In the genomic region with DNA sequence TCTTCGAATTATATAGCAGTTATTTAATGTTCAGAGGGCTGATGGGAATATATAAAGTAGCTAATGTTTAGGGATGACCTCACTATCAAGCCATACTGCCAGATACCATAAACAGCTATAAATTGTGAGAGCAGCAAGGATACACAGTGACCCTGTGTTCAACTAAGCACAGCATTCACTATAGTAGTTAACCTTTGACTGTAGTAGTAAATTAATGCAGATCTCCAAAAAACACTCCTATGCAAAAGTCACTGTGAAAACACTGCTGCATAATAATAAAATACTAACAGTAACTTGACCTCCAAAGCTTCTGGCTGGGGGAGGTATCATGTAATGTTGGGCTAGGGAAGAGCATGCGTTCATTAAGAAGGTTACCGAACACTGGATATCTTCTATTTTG, we compare ENCODE assay signal across 17 cellular contexts.
"Had no signal": no experiment of that assay in that cellular context is flagged by ENCODE, and none has a peak within 500 bp of the region (broad histone marks: within the 10 kb centered on the region; RNA-seq: fewer than 3 reads in every experiment).

No MANE protein-coding gene starts in this region.

- H3K9me3 ChIP-seq: MG63 had no signal

- H3K4me3 ChIP-seq: MG63, SJSA1, SK-N-MC had no signal

- H3K27ac ChIP-seq: SJSA1, SK-N-MC had no signal

- DNase-seq: IMR-90, Karpas-422, KG1, MG63, NCI-H1105, NCI-H1436 treated with DMSO at 0.1 percent for 48 hours, NCI-H1694, NCI-H187 treated with DMSO at 0.1 percent for 48 hours, NCI-H2029 treated with DMSO at 0.1 percent for 48 hours, NCI-H2227 treated with DMSO at 0.1 percent for 48 hours, NCI-H526 treated with DMSO at 0.1 percent for 48 hours, Right ventricle myocardium superior, RPMI8226, SIG-M5 had no signal

- H3K27me3 ChIP-seq: MG63, SJSA1 had no signal

- ATAC-seq: HepG2 had no signal

- H3K4me1 ChIP-seq: SJSA1 had no signal

- H3K36me3 ChIP-seq: MG63, SJSA1 had no signal
